8 cellular contexts compared by ENCODE assay signal in the genomic region with DNA sequence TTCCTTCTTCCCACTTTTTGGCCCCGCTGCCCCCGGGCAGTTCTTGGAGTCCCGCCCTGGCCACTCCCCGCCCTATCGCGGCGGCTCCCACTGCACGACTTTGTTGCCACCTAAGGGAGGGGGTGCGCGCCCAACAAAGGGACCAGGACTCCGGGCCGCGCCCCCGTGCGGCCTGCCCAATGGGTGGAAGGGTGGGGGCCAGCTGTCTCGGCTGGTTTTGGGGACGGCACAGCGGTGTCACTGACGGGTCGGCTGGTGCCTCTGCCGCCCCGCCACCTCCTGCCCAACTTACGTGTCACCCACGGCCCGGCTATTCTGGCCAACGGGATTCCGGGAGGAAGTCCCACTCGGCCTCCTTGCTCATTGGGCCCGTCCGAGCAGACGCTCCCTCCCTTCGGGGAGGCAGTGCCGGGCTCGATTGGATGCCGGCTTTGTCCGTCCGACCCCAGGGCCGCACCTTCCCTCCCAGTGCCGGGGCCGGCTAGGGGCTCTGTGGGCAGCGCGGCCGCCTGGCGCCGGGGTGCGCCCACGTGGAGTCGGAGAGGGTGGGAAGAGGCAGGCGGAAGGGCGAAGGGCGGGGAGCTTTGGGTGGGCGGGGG. TPM values are rescaled to one million over a fixed set of nuclear protein-coding genes. Genes with fewer than 3 reads are reported as not detected.
DNase-seq lines count a peak whose midpoint lies in the region; ATAC-seq and TF ChIP-seq lines count a peak whose summit lies in the region.

A gene with protein sequence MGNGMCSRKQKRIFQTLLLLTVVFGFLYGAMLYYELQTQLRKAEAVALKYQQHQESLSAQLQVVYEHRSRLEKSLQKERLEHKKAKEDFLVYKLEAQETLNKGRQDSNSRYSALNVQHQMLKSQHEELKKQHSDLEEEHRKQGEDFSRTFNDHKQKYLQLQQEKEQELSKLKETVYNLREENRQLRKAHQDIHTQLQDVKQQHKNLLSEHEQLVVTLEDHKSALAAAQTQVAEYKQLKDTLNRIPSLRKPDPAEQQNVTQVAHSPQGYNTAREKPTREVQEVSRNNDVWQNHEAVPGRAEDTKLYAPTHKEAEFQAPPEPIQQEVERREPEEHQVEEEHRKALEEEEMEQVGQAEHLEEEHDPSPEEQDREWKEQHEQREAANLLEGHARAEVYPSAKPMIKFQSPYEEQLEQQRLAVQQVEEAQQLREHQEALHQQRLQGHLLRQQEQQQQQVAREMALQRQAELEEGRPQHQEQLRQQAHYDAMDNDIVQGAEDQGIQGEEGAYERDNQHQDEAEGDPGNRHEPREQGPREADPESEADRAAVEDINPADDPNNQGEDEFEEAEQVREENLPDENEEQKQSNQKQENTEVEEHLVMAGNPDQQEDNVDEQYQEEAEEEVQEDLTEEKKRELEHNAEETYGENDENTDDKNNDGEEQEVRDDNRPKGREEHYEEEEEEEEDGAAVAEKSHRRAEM (minus strand): TSS at position 314 of the 599 bp plus-strand sequence. CDS start 639 bp downstream, outside the sequence.

- H3K36me3 ChIP-seq in gastroesophageal sphincter, result no peaks in the 10 kb centered on the region
- no peaks in the 10 kb centered on the region for H3K36me3 ChIP-seq in neuron (ENCODE audit: insufficient read depth, low read length)
- H3K36me3 ChIP-seq in thymus (ENCODE audit: control insufficient read depth, insufficient read depth), result no peaks in the 10 kb centered on the region

- H3K4me3 Mint-ChIP-seq in activated naive CD4-positive, alpha-beta T cell treated with anti-CD3 and anti-CD28 coated beads, Interleukin-2, amount 10 ng/mL, durations not matched to agents 7 days and 5 days, result peak within 1 kb of the TSS; percentile 64

- H3K27me3 ChIP-seq in gastroesophageal sphincter, result no peaks in the 10 kb centered on the region
- no peaks in the 10 kb centered on the region for H3K27me3 ChIP-seq in neuron (ENCODE audit: insufficient read depth, low read length)
- H3K27me3 ChIP-seq in thymus (ENCODE audit: control insufficient read depth, insufficient read depth), result no peaks in the 10 kb centered on the region

- no peak within 1 kb of the TSS for H3K27ac Mint-ChIP-seq in activated naive CD4-positive, alpha-beta T cell treated with anti-CD3 and anti-CD28 coated beads, Interleukin-2, amount 10 ng/mL, durations not matched to agents 7 days and 5 days

- H3K4me1 Mint-ChIP-seq in activated naive CD4-positive, alpha-beta T cell treated with anti-CD3 and anti-CD28 coated beads, Interleukin-2, amount 10 ng/mL, durations not matched to agents 7 days and 5 days, result peaks cover 11% of the 10 kb centered on the region

- no peaks in the 10 kb centered on the region for H3K36me3 Mint-ChIP-seq in activated naive CD4-positive, alpha-beta T cell treated with anti-CD3 and anti-CD28 coated beads, Interleukin-2, amount 10 ng/mL, durations not matched to agents 7 days and 5 days

- peak; percentile 96 for ATAC-seq in gastroesophageal sphincter

- H2AFZ ChIP-seq in neuron (ENCODE audit: low read depth, low read length), result peak within 1 kb of the TSS; percentile 98

- CTCF ChIA-PET in activated naive CD4-positive, alpha-beta T cell treated with anti-CD3 and anti-CD28 coated beads, Interleukin-2, amount 10 ng/mL, durations not matched to agents 7 days and 5 days (lab: Charles Lee), result no interaction called here

- WGBS in gastroesophageal sphincter (ENCODE audit: low coverage in 1 of 2), 2 donors, result no CpG with 5 or more reads among the region's 52 CpGs
- WGBS in thymus, result under 1% methylated on average over 52 of the region's 52 CpGs

- DNase-seq in GF-D8 (lab: John Stamatoyannopoulos, UW) (peak; percentile 94), GOT3 (lab: John Stamatoyannopoulos, UW) (peak; percentile 94), Kasumi-1 (lab: John Stamatoyannopoulos, UW) (peak; percentile 93 to 95), RPMI7951 (ENCODE audit: low read depth) (peak; percentile 99)
- peak; percentile 43 for DNase-seq in activated naive CD4-positive, alpha-beta T cell treated with anti-CD3 and anti-CD28 coated beads, Interleukin-2, amount 10 ng/mL, durations not matched to agents 7 days and 5 days

- TF ChIP-seq EP300 in gastroesophageal sphincter (IDR thresholded peaks at IDR 0.05), result no peak

- no peaks in the 10 kb centered on the region for H3K9me3 ChIP-seq in gastroesophageal sphincter
- H3K9me3 ChIP-seq in neuron (ENCODE audit: low read length), result no peaks in the 10 kb centered on the region
- no peaks in the 10 kb centered on the region for H3K9me3 ChIP-seq in thymus (ENCODE audit: control insufficient read depth)

- TF ChIP-seq CTCF in gastroesophageal sphincter (IDR thresholded peaks at IDR 0.05), result peak in 2 of 4 experiments; percentile 25

- H3K27ac ChIP-seq in gastroesophageal sphincter (peak within 1 kb of the TSS; percentile 77 to 99 (median 94)), thymus (ENCODE audit: low read depth) (peak within 1 kb of the TSS; percentile 68)

- H3K4me3 ChIP-seq in gastroesophageal sphincter, result peak within 1 kb of the TSS; percentile 66 to 83
- peak within 1 kb of the TSS; percentile 92 for H3K4me3 ChIP-seq in neuron (ENCODE audit: low read length)
- peak within 1 kb of the TSS; percentile 64 for H3K4me3 ChIP-seq in thymus (ENCODE audit: low read length)

- peaks cover 30% of the 10 kb centered on the region for H3K27me3 Mint-ChIP-seq in activated naive CD4-positive, alpha-beta T cell treated with anti-CD3 and anti-CD28 coated beads, Interleukin-2, amount 10 ng/mL, durations not matched to agents 7 days and 5 days

- no peaks in the 10 kb centered on the region for H3K9me3 Mint-ChIP-seq in activated naive CD4-positive, alpha-beta T cell treated with anti-CD3 and anti-CD28 coated beads, Interleukin-2, amount 10 ng/mL, durations not matched to agents 7 days and 5 days

- peak; percentile 78 to 80 for TF ChIP-seq POLR2A in gastroesophageal sphincter (IDR thresholded peaks at IDR 0.05)

- peaks cover 2 to 46% (median 21%) of the 10 kb centered on the region in 3 donors for H3K4me1 ChIP-seq in gastroesophageal sphincter
- H3K4me1 ChIP-seq in neuron (ENCODE audit: insufficient read depth, low read length), result peaks cover 28% of the 10 kb centered on the region
- no peaks in the 10 kb centered on the region for H3K4me1 ChIP-seq in thymus (ENCODE audit: control insufficient read depth, insufficient read depth, low read length)

RNA-seq across cellular contexts. Expression of the gene that starts here (rescaled TPM):
- 57.0 and 63.3 TPM in 2 replicates for total RNA-seq in RPMI7951 (2014; rRNA removed; shearing (Covaris generic))
- 10 to 100 TPM; 41.8 to 49.3 (median 47.8) TPM for total RNA-seq in gastroesophageal sphincter
- polyA plus RNA-seq in thymus, result 8.4 TPM

Comparison
In these comparisons a context has a peak if more than half of its experiments do, and no peak if none do; other contexts are left out.
1. Peak in every context shown above with its lines: DNase-seq, ATAC-seq, H3K4me3 ChIP-seq and H3K27ac ChIP-seq.
2. DNase-seq: peak in every context shown above with its lines; median percentile 99 in RPMI7951; 94 in GF-D8; 94 in GOT3; 94 in Kasumi-1; 43 in activated naive CD4-positive, alpha-beta T cell treated with anti-CD3 and anti-CD28 coated beads, Interleukin-2, amount 10 ng/mL, durations not matched to agents 7 days and 5 days.